ENCODE assay signal across 22 cellular contexts in genomic region chr1:49187054-49187453, GRCh38.
"Had no signal": no experiment of that assay in that cellular context is flagged by ENCODE, and none has a peak within 500 bp of the region (broad histone marks: within the 10 kb centered on the region; RNA-seq: fewer than 3 reads in every experiment).

No MANE protein-coding gene starts in this region.

- H3K27me3 ChIP-seq: MG63, SJSA1 had no signal

- H3K27ac ChIP-seq: SJSA1, SK-N-MC had no signal

- ATAC-seq: HepG2 had no signal

- DNase-seq: IMR-90, Karpas-422, KG1, MG63, NCI-H1092, NCI-H1105 treated with DMSO at 0.1 percent for 48 hours, NCI-H1417 treated with DMSO at 0.1 percent for 48 hours, NCI-H146, NCI-H187, NCI-H2029, NCI-H2081 treated with DMSO at 0.1 percent for 48 hours, NCI-H2171, NCI-H2227 treated with DMSO at 0.1 percent for 48 hours, NCI-H524, NCI-H526 treated with DMSO at 0.1 percent for 48 hours, NCI-H748 treated with DMSO at 0.1 percent for 48 hours, Right ventricle myocardium superior, RPMI8226, SIG-M5 had no signal

- H3K4me3 ChIP-seq: MG63, SJSA1, SK-N-MC had no signal
